8 cellular contexts compared by ENCODE assay signal in the genomic region with DNA sequence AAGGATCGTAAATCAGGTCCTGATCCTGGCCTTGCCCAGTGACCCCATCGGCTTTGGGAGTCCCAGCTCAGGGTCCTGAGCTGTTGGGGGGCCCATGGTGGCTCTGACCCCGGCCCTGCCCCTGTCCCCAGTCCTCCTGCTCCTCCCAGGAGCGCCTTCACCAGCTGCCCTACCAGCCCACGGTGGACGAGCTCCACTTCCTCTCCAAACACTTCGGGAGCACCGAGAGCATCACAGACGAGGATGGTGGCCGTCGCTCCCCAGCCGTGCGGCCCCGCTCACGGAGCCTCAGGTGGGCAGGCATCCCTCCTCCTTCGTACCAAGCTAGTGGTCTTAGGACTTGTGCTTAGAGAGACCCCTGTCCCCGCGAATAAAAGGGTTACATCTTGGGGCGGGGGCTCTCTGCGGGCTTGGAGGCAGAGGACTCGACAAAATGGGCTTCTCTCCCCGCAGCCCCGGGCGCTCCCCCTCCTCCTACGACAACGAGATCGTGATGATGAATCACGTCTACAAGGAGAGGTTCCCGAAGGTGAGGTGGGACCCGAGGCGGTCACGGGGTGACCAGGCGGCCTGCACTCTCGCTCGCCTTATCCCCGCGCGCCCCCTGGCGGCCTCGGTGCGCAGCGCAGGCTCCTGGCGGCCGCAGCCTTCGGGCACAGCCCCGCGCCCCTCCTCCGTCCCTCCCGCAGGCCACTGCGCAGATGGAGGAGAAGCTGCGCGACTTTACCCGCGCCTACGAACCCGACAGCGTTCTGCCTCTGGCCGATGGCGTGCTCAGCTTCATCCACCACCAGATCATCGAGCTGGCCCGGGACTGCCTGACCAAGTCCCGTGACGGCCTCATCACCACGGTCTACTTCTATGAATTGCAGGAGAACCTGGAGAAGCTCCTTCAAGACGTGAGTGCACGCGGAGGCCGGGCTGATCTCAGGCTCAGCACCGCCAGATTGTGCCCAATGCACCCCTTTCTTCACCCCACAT. TPM values are rescaled to one million over a fixed set of nuclear protein-coding genes. Genes with fewer than 3 reads are reported as not detected.
DNase-seq lines count a peak whose midpoint lies in the region; ATAC-seq and TF ChIP-seq lines count a peak whose summit lies in the region.

No MANE protein-coding gene starts in this region.

- H3K9me3 Mint-ChIP-seq in Calu3 (ENCODE audit: low read depth, unreplicated experiment) (no peaks in the 10 kb centered on the region), HFFc6 (no peaks in the 10 kb centered on the region)

- H3K27ac Mint-ChIP-seq in Calu3 (ENCODE audit: unreplicated experiment) (no peak overlapping the region), HFFc6 (no peak overlapping the region)

- TF ChIP-seq CTCF in Calu3 (IDR thresholded peaks at IDR 0.05; ENCODE audit: unreplicated experiment): peak; percentile 92
- TF ChIP-seq CTCF in HFFc6 (IDR thresholded peaks at IDR 0.05): peak; percentile 100
- TF ChIP-seq CTCF in liver (IDR thresholded peaks at IDR 0.05; ENCODE audit: low read depth, low read length, missing input control): peak; percentile 96

- TF ChIP-seq RAD21 in liver (IDR thresholded peaks at IDR 0.05): peak; percentile 85 to 93

- CTCF ChIA-PET in Calu3 (lab: Charles Lee): interaction anchor here (0.6 to 1.8 kb wide), 5 partner anchors 14 to 88 kb away, joined by 3 to 11 read pairs (median 4); no protein-coding TSS in a partner anchor

- H3K27ac ChIP-seq in liver (ENCODE audit: low read depth in 1 of 2, low read length in 2 of 2): no peak overlapping the region

- intact Hi-C loops in Calu3 (cut with micrococcal nuclease; ENCODE audit: unreplicated experiment): loop anchor here (5.0 kb wide), 1 partner anchor 85 kb away; no protein-coding TSS in a partner anchor

- no TSS peak for BruUV-seq in Calu3 (replicated peaks; lab: Mats Ljungman, UMichigan)

- H3K4me3 Mint-ChIP-seq in Calu3 (ENCODE audit: low read depth, unreplicated experiment) (peak overlapping the region; percentile 60), HFFc6 (peak overlapping the region; percentile 78)

- no peaks in the 10 kb centered on the region for H3K9me3 ChIP-seq in liver (ENCODE audit: control insufficient read depth in 4 of 4, low read length in 3 of 4)

- H3K27me3 Mint-ChIP-seq in Calu3 (ENCODE audit: unreplicated experiment) (peaks cover 2% of the 10 kb centered on the region), HFFc6 (ENCODE audit: insufficient read depth) (peaks cover 22% of the 10 kb centered on the region)

- H3K36me3 ChIP-seq in liver (ENCODE audit: control insufficient read depth in 4 of 4, insufficient read depth in 3 of 4, low read depth in 1 of 4, low read length in 3 of 4): no peaks in the 10 kb centered on the region

- peaks cover 0 to 8% (median 1%) of the 10 kb centered on the region in 4 donors for H3K27me3 ChIP-seq in liver (ENCODE audit: control insufficient read depth in 4 of 4, insufficient read depth in 4 of 4, low read length in 3 of 4)

- DNase-seq in Calu3 (peak; percentile 94), HFFc6 (peak; percentile 77), NCI-H748 (lab: John Stamatoyannopoulos, UW; ENCODE audit: unreplicated experiment) (peak; percentile 66), dedifferentiated amniotic fluid mesenchymal stem cell (ENCODE audit: extremely low spot score) (peak; percentile 38)
- DNase-seq in activated CD4-positive, alpha-beta T cell treated with anti-CD3 and anti-CD28 coated beads, Interleukin-2, amount 50 U/mL, for 4 hours: peak; percentile 76 to 78
- peak; percentile 82 to 91 for DNase-seq in stimulated activated CD4-positive, alpha-beta T cell treated with anti-CD3 and anti-CD28 coated beads, Interleukin-4, amount 100 ng/mL, for 48 hours (ENCODE audit: low read depth in 2 of 2)

- 13% methylated on average over 69 of the region's 69 CpGs for WGBS in liver

- H3K36me3 Mint-ChIP-seq in Calu3 (ENCODE audit: insufficient read depth, unreplicated experiment) (peaks cover 5% of the 10 kb centered on the region), HFFc6 (ENCODE audit: low read depth) (no peaks in the 10 kb centered on the region)

- no peaks in the 10 kb centered on the region for H3K4me1 Mint-ChIP-seq in Calu3 (ENCODE audit: low read depth, unreplicated experiment)
- H3K4me1 Mint-ChIP-seq in HFFc6 (ENCODE audit: low read depth): no peaks in the 10 kb centered on the region; the same call in 1 of the 2 replicates

- no peak overlapping the region for H3K9ac ChIP-seq in liver (ENCODE audit: low read depth in 1 of 2, low read length in 2 of 2)

- H3K4me3 ChIP-seq in liver (ENCODE audit: low read depth in 1 of 3, low read length in 3 of 3): no peak overlapping the region

- ATAC-seq in HG03095 (IDR thresholded peaks at IDR 0.05; ENCODE audit: unreplicated experiment): no peak

- H3K4me1 ChIP-seq in liver (ENCODE audit: control insufficient read depth in 4 of 4, insufficient read depth in 4 of 4, low read length in 3 of 4): peaks cover 0 to 8% (median 3%) of the 10 kb centered on the region in 4 donors

TF ChIP-seq in liver, 16 proteins besides CTCF, POLR2A, EP300 and RAD21 (continues in another document):
- no peak for TF ChIP-seq JUND (IDR thresholded peaks at IDR 0.05)
- no peak for TF ChIP-seq HNF4A (conservative IDR thresholded peaks at IDR 0.05)
- TF ChIP-seq, protein P1, sequence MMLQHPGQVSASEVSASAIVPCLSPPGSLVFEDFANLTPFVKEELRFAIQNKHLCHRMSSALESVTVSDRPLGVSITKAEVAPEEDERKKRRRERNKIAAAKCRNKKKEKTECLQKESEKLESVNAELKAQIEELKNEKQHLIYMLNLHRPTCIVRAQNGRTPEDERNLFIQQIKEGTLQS (IDR thresholded peaks at IDR 0.05): no peak
- no peak for TF ChIP-seq FOXA2 (IDR thresholded peaks at IDR 0.05)
- TF ChIP-seq NR2F2 (IDR thresholded peaks at IDR 0.05): no peak
- no peak for TF ChIP-seq SP1 (IDR thresholded peaks at IDR 0.05)
- TF ChIP-seq, protein P2, sequence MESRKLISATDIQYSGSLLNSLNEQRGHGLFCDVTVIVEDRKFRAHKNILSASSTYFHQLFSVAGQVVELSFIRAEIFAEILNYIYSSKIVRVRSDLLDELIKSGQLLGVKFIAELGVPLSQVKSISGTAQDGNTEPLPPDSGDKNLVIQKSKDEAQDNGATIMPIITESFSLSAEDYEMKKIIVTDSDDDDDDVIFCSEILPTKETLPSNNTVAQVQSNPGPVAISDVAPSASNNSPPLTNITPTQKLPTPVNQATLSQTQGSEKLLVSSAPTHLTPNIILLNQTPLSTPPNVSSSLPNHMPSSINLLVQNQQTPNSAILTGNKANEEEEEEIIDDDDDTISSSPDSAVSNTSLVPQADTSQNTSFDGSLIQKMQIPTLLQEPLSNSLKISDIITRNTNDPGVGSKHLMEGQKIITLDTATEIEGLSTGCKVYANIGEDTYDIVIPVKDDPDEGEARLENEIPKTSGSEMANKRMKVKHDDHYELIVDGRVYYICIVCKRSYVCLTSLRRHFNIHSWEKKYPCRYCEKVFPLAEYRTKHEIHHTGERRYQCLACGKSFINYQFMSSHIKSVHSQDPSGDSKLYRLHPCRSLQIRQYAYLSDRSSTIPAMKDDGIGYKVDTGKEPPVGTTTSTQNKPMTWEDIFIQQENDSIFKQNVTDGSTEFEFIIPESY (IDR thresholded peaks at IDR 0.05): no peak
- TF ChIP-seq YY1 (IDR thresholded peaks at IDR 0.05): no peak
- no peak for TF ChIP-seq HNF4G (IDR thresholded peaks at IDR 0.05)
- no peak for TF ChIP-seq TAF1 (conservative IDR thresholded peaks at IDR 0.05)
- TF ChIP-seq FOXA1 (IDR thresholded peaks at IDR 0.05): no peak
- TF ChIP-seq, protein P3, sequence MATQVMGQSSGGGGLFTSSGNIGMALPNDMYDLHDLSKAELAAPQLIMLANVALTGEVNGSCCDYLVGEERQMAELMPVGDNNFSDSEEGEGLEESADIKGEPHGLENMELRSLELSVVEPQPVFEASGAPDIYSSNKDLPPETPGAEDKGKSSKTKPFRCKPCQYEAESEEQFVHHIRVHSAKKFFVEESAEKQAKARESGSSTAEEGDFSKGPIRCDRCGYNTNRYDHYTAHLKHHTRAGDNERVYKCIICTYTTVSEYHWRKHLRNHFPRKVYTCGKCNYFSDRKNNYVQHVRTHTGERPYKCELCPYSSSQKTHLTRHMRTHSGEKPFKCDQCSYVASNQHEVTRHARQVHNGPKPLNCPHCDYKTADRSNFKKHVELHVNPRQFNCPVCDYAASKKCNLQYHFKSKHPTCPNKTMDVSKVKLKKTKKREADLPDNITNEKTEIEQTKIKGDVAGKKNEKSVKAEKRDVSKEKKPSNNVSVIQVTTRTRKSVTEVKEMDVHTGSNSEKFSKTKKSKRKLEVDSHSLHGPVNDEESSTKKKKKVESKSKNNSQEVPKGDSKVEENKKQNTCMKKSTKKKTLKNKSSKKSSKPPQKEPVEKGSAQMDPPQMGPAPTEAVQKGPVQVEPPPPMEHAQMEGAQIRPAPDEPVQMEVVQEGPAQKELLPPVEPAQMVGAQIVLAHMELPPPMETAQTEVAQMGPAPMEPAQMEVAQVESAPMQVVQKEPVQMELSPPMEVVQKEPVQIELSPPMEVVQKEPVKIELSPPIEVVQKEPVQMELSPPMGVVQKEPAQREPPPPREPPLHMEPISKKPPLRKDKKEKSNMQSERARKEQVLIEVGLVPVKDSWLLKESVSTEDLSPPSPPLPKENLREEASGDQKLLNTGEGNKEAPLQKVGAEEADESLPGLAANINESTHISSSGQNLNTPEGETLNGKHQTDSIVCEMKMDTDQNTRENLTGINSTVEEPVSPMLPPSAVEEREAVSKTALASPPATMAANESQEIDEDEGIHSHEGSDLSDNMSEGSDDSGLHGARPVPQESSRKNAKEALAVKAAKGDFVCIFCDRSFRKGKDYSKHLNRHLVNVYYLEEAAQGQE (IDR thresholded peaks at IDR 0.05): no peak

RNA-seq across cellular contexts. Expression of a gene that starts 9.1 kb away (rescaled TPM):
- total RNA-seq in Calu3 (2022) (1.3 and 2.6 TPM in 2 replicates), liver (under 1 TPM; 0.08 to 0.19 TPM)
- under 1 TPM in 3 of 6 experiments, not detected in 3; 0.09 to 0.34 (median 0.26) TPM for total RNA-seq in HFFc6 (2021; fragmentation: NEBNext Ultra II Directional; extraction: Animal tissue kit (Norgen Biotek cat#: 25700))
- polyA plus RNA-seq in liver: under 1 TPM; 0.26 to 0.54 TPM

RNA-seq across cellular contexts. Expression of a gene that starts 13.1 kb away (rescaled TPM):
- not detected in 2 replicates for total RNA-seq in Calu3 (2022)
- not detected for total RNA-seq in HFFc6 (2021; fragmentation: NEBNext Ultra II Directional; extraction: Animal tissue kit (Norgen Biotek cat#: 25700))
- not detected for total RNA-seq in liver
- polyA plus RNA-seq in liver: not detected

RNA-seq across cellular contexts. Expression of a gene that starts 33.8 kb away (rescaled TPM):
- total RNA-seq in Calu3 (2022): 32.7 and 38.4 TPM in 2 replicates
- total RNA-seq in HFFc6 (2021; fragmentation: NEBNext Ultra II Directional; extraction: Animal tissue kit (Norgen Biotek cat#: 25700)): 10 to 100 TPM; 26.0 to 33.5 (median 28.4) TPM
- 10 to 100 TPM; 11.9 to 13.7 TPM for total RNA-seq in liver
- polyA plus RNA-seq in liver: 10 to 100 TPM; 11.3 to 18.4 TPM

RNA-seq across cellular contexts. Expression of a gene that starts 39.6 kb away (rescaled TPM):
- not detected in 2 replicates for total RNA-seq in Calu3 (2022)
- total RNA-seq in HFFc6 (2021; fragmentation: NEBNext Ultra II Directional; extraction: Animal tissue kit (Norgen Biotek cat#: 25700)): not detected
- total RNA-seq in liver: 100 to 1,000 TPM in 1 of 2 donors, not detected in 1; 234 TPM
- polyA plus RNA-seq in liver: not detected

RNA-seq across cellular contexts. Expression of a gene that starts 41.1 kb away (rescaled TPM):
- total RNA-seq in Calu3 (2022) (30.6 and 41.6 TPM in 2 replicates), liver (10 to 100 TPM in 1 of 2 donors, 1 to 10 TPM in 1; 1.8 to 17.5 TPM)
- total RNA-seq in HFFc6 (2021; fragmentation: NEBNext Ultra II Directional; extraction: Animal tissue kit (Norgen Biotek cat#: 25700)): 10 to 100 TPM; 17.9 to 43.2 (median 37.7) TPM
- polyA plus RNA-seq in liver: 1 to 10 TPM; 2.3 to 4.6 TPM

Comparison
In these comparisons a context has a peak if more than half of its experiments do, and no peak if none do; other contexts are left out.
1. DNase-seq: peak in every context shown above with its lines; median percentile 94 in Calu3; 86 in stimulated activated CD4-positive, alpha-beta T cell treated with anti-CD3 and anti-CD28 coated beads, Interleukin-4, amount 100 ng/mL, for 48 hours; 77 in HFFc6; 77 in activated CD4-positive, alpha-beta T cell treated with anti-CD3 and anti-CD28 coated beads, Interleukin-2, amount 50 U/mL, for 4 hours; 66 in NCI-H748; 38 in dedifferentiated amniotic fluid mesenchymal stem cell.